Comparison of ENCODE assay signal across 15 cellular contexts in the genomic region with DNA sequence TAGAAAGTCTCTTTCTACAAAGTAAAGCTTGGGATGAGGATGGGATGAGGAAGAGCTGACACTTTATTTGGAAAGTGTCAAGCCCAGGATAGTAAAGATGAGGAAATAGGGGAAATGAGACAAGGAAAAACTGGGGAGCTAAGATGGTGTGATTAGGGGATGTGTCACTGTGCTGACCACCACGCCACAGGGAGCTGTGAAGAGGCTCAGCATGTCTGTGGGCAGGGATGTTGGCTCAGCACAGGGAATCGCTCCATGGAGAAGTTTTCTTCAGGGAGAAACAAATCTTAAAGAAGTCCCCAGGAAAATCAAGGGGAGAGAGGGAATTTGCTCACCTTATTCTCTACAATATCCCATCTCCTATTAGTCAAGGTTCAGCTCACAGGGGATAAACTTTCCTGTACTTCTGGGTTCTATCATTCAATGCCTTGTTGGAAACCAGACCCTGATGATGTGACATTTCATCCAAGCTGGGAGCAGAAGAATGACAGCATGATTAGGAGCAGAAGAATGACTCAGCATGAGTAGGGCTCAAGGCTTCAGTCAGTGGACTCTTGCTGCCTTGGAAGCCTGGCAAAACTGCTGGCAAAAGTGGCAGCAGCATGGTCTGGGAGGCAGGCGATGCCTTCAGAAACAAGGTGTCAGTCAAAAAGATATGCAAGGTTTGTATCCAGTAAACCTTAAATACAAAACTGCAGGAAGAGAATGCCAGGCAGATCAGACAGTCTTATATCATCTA. TPM values are rescaled to one million over a fixed set of nuclear protein-coding genes. Genes with fewer than 3 reads are reported as not detected.
DNase-seq lines count a peak whose midpoint lies in the region; ATAC-seq, FAIRE-seq and TF ChIP-seq lines count a peak whose summit lies in the region.
"Had no signal": no experiment of that assay in that cellular context is flagged by ENCODE, and none has a peak within 500 bp of the region (broad histone marks: within the 10 kb centered on the region; RNA-seq: fewer than 3 reads in every experiment).

No MANE protein-coding gene starts in this region.

- TF ChIP-seq EP300 in A549 (IDR thresholded peaks at IDR 0.05), result no peak

- CTCF ChIA-PET in A549 (lab: Yijun Ruan, JAX), result interaction anchor here (0.8 to 2.4 kb wide), 4 partner anchors 17 to 217 kb away, joined by 3 to 10 read pairs (median 6); a partner anchor contains a TSS

- H3K4me2 ChIP-seq in A549, result peak overlapping the region; percentile 9; the same call in 2 of the 3 replicates

- no peak overlapping the region for H3K4me3 Mint-ChIP-seq in activated naive CD8-positive, alpha-beta T cell treated with anti-CD3 and anti-CD28 coated beads for 36 hours
- H3K4me3 Mint-ChIP-seq: memory B cell; T-helper 1 cell treated with Interleukin-12 subunit alpha and Interleukin-12 subunit beta and Interleukin-4 antibody, amounts not matched to agents 30 μg/mL and 1 μg/mL, for 36 hours had no signal

- H3K4me1 Mint-ChIP-seq in activated naive CD8-positive, alpha-beta T cell treated with anti-CD3 and anti-CD28 coated beads for 36 hours, result no peaks in the 10 kb centered on the region
- H3K4me1 Mint-ChIP-seq: memory B cell had no signal

- H3K9ac ChIP-seq in HUES48 (ENCODE audit: low read depth, low read length), result no peak overlapping the region

- H3K27me3 ChIP-seq in HUES48 (ENCODE audit: control insufficient read depth, insufficient read depth, low read length), result no peaks in the 10 kb centered on the region
- H3K27me3 ChIP-seq in bronchial epithelial cell (ENCODE audit: control insufficient read depth, insufficient read depth, low read length), result no peaks in the 10 kb centered on the region
- no peaks in the 10 kb centered on the region for H3K27me3 ChIP-seq in pancreas
- peaks cover 13% of the 10 kb centered on the region for H3K27me3 ChIP-seq in BE2C
- H3K27me3 ChIP-seq: breast epithelium, Peyer's patch, transverse colon had no signal

- TF ChIP-seq CTCF in A549 (IDR thresholded peaks at IDR 0.05), result no peak
- TF ChIP-seq CTCF in bronchial epithelial cell (IDR thresholded peaks at IDR 0.05; ENCODE audit: insufficient read depth, low read length, severe bottlenecking), result no peak
- no peak for TF ChIP-seq CTCF in pancreas (IDR thresholded peaks at IDR 0.05)
- no peak for TF ChIP-seq CTCF in BE2C (IDR thresholded peaks at IDR 0.05; ENCODE audit: low read depth, low read length)

- H3K36me3 ChIP-seq in HUES48 (ENCODE audit: control insufficient read depth, insufficient read depth, low read length) (no peaks in the 10 kb centered on the region), bronchial epithelial cell (ENCODE audit: control insufficient read depth, insufficient read depth, low read length) (no peaks in the 10 kb centered on the region), pancreas (no peaks in the 10 kb centered on the region), BE2C (no peaks in the 10 kb centered on the region)
- H3K36me3 ChIP-seq: breast epithelium, Peyer's patch, transverse colon had no signal

- H3K9me3 Mint-ChIP-seq in activated naive CD8-positive, alpha-beta T cell treated with anti-CD3 and anti-CD28 coated beads for 36 hours, result peaks cover 13% of the 10 kb centered on the region

- no peaks in the 10 kb centered on the region for H3K9me3 ChIP-seq in A549
- peaks cover 4% of the 10 kb centered on the region; the same call in 1 of the 2 replicates for H3K9me3 ChIP-seq in HUES48 (ENCODE audit: control insufficient read depth, insufficient read depth, low read length)
- H3K9me3 ChIP-seq in pancreas, result no peaks in the 10 kb centered on the region
- no peaks in the 10 kb centered on the region for H3K9me3 ChIP-seq in BE2C
- H3K9me3 ChIP-seq: breast epithelium, Peyer's patch, transverse colon had no signal

- H3K27me3 Mint-ChIP-seq in activated naive CD8-positive, alpha-beta T cell treated with anti-CD3 and anti-CD28 coated beads for 36 hours, result peaks cover 8% of the 10 kb centered on the region

- peak in 1 of 2 experiments; percentile 46; a peak in 3 of 6 replicates for ATAC-seq in A549
- ATAC-seq in left ventricle myocardium superior, result peak; percentile 52
- ATAC-seq in pancreas, result no peak

- POLR2A ChIA-PET in A549 (lab: Yijun Ruan, JAX), result no interaction called here

- WGBS in A549 (ENCODE audit: missing lambda C conversion rate), result 82% methylated on average over 3 of the region's 3 CpGs
- WGBS in pancreas, 2 donors, result 92 to 94% methylated on average over 3 of the region's 3 CpGs

- TF ChIP-seq POLR2A in A549 (IDR thresholded peaks at IDR 0.05; ENCODE audit: low read length), result no peak

- H3K27ac Mint-ChIP-seq in activated naive CD8-positive, alpha-beta T cell treated with anti-CD3 and anti-CD28 coated beads for 36 hours, result no peak overlapping the region
- H3K27ac Mint-ChIP-seq: memory B cell; T-helper 1 cell treated with Interleukin-12 subunit alpha and Interleukin-12 subunit beta and Interleukin-4 antibody, amounts not matched to agents 30 μg/mL and 1 μg/mL, for 36 hours had no signal

- H3K4me1 ChIP-seq in A549 (peaks cover 35% of the 10 kb centered on the region), HUES48 (ENCODE audit: control insufficient read depth, insufficient read depth, low read length) (peaks cover 9% of the 10 kb centered on the region; the same call in 1 of the 2 replicates), pancreas (peaks cover 5 to 19% (median 5%) of the 10 kb centered on the region in 3 donors), BE2C (no peaks in the 10 kb centered on the region)
- H3K4me1 ChIP-seq: breast epithelium, Peyer's patch had no signal

- peak in 1 of 2 experiments; percentile 54 for DNase-seq in A549 (ENCODE audit: low read depth in 1 of 2, low spot score in 1 of 2)
- peak; percentile 38 for DNase-seq in bronchial epithelial cell (ENCODE audit: low read depth)
- DNase-seq in left ventricle myocardium superior, result peak; percentile 37
- no peak for DNase-seq in pancreas
- no peak for DNase-seq in pons (ENCODE audit: low spot score)
- no peak for DNase-seq in BE2C
- DNase-seq in activated naive CD8-positive, alpha-beta T cell treated with anti-CD3 and anti-CD28 coated beads for 36 hours, result no peak
- DNase-seq: NCI-H446, occipital lobe, Peyer's patch, transverse colon had no signal

- intact Hi-C loops in left ventricle myocardium superior (cut with micrococcal nuclease) (no loop called here), pancreas (cut with DNase I) (no loop called here)

- FAIRE-seq in A549 (lab: Jason Lieb, UNC) (peak; percentile 13), bronchial epithelial cell (lab: Jason Lieb, UNC) (no peak), pancreas (lab: Jason Lieb, UNC) (no peak)

- H3K27ac ChIP-seq in A549, result peak overlapping the region; percentile 51 to 70
- peak overlapping the region; percentile 59 for H3K27ac ChIP-seq in HUES48 (ENCODE audit: low read depth, low read length)
- no peak overlapping the region for H3K27ac ChIP-seq in pancreas
- H3K27ac ChIP-seq: breast epithelium, Peyer's patch, transverse colon had no signal

- H3K4me3 ChIP-seq in A549 (no peak overlapping the region), HUES48 (ENCODE audit: low read depth, low read length) (no peak overlapping the region), bronchial epithelial cell (ENCODE audit: low read depth, low read length) (no peak overlapping the region), pancreas (no peak overlapping the region), BE2C (ENCODE audit: low read depth, low read length) (no peak overlapping the region)
- H3K4me3 ChIP-seq: breast epithelium, Peyer's patch, transverse colon had no signal

- TF ChIP-seq RAD21 in A549 (conservative IDR thresholded peaks at IDR 0.05 in 1 of 2, IDR thresholded peaks at IDR 0.05 in 1 of 2), result no peak

- no peaks in the 10 kb centered on the region for H3K36me3 Mint-ChIP-seq in activated naive CD8-positive, alpha-beta T cell treated with anti-CD3 and anti-CD28 coated beads for 36 hours
- H3K36me3 Mint-ChIP-seq: memory B cell had no signal

TF ChIP-seq in A549, 52 proteins besides CTCF, POLR2A, EP300 and RAD21 (continues in another document):
- no peak for TF ChIP-seq ZC3H11A (IDR thresholded peaks at IDR 0.05)
- TF ChIP-seq RNF2 (IDR thresholded peaks at IDR 0.05; ENCODE audit: borderline replicate concordance, low read depth), result no peak
- no peak for TF ChIP-seq TFCP2L1 (CRISPR knock-in tag; IDR thresholded peaks at IDR 0.05)
- no peak for TF ChIP-seq EHF (CRISPR knock-in tag; IDR thresholded peaks at IDR 0.05)
- TF ChIP-seq, protein P1, sequence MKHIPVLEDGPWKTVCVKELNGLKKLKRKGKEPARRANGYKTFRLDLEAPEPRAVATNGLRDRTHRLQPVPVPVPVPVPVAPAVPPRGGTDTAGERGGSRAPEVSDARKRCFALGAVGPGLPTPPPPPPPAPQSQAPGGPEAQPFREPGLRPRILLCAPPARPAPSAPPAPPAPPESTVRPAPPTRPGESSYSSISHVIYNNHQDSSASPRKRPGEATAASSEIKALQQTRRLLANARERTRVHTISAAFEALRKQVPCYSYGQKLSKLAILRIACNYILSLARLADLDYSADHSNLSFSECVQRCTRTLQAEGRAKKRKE (CRISPR knock-in tag; IDR thresholded peaks at IDR 0.05; ENCODE audit: low read depth), result no peak
- TF ChIP-seq HEYL (CRISPR knock-in tag; IDR thresholded peaks at IDR 0.05), result no peak
- 0 out of 2 replicates have a peak, but pooled peaks have one; percentile 15 for TF ChIP-seq EHMT2 (IDR thresholded peaks at IDR 0.05; ENCODE audit: low read depth)

RNA-seq across cellular contexts. Expression of a gene that starts 4.9 kb away (rescaled TPM):
- polyA plus RNA-seq in A549 (2011; rRNA removed), result not detected in 2 replicates
- polyA plus RNA-seq in A549 (2012; cell fraction: cytosol; rRNA removed), result not detected in 2 replicates
- polyA plus RNA-seq in A549 (2012; cell fraction: nucleus; rRNA removed), result 0.07 TPM in 1 of 2 replicates, not detected in the other
- not detected in 3 replicates for polyA plus RNA-seq in A549 (2017; fragmentation: RNase III; extraction: RNeasy Plus Mini Kit Qiagen cat#74134 plus additional on column Dnase treatment)
- not detected in 2 replicates for polyA minus RNA-seq in A549 (2011; rRNA and poly(A)+ RNA removed)
- not detected in 2 replicates for total RNA-seq in bronchial epithelial cell
- 492 TPM for total RNA-seq in left ventricle myocardium superior
- not detected for total RNA-seq in pancreas
- polyA plus RNA-seq in pancreas, result under 1 TPM; 0.35 to 0.76 TPM
- not detected for polyA plus RNA-seq in BE2C (2012; ENCODE audit: insufficient read depth, insufficient read length, low read depth)
- total RNA-seq in activated naive CD8-positive, alpha-beta T cell treated with anti-CD3 and anti-CD28 coated beads for 36 hours, result not detected
- total RNA-seq: breast epithelium, Peyer's patch had no signal

RNA-seq across cellular contexts. Expression of a gene that starts 57.2 kb away (rescaled TPM):
- polyA plus RNA-seq in A549 (2011; rRNA removed) (6.4 and 8.1 TPM in 2 replicates), A549 (2017; fragmentation: RNase III; extraction: RNeasy Plus Mini Kit Qiagen cat#74134 plus additional on column Dnase treatment) (6.5 to 7.5 TPM (median 7.1 TPM) in 3 replicates), pancreas (1 to 10 TPM; 2.9 to 4.7 TPM)
- 6.1 and 7.5 TPM in 2 replicates for polyA plus RNA-seq in A549 (2012; cell fraction: cytosol; rRNA removed)
- polyA plus RNA-seq in A549 (2012; cell fraction: nucleus; rRNA removed), result 3.6 and 6.4 TPM in 2 replicates
- 7.5 and 8.2 TPM in 2 replicates for polyA minus RNA-seq in A549 (2011; rRNA and poly(A)+ RNA removed)
- total RNA-seq in bronchial epithelial cell (25.8 and 42.1 TPM in 2 replicates), left ventricle myocardium superior (20.9 TPM), pancreas (10 to 100 TPM; 10.2 to 20.0 (median 14.3) TPM)
- 21.6 TPM for polyA plus RNA-seq in BE2C (2012; ENCODE audit: insufficient read depth, insufficient read length, low read depth)
- 1 to 10 TPM; 7.4 to 7.6 TPM for total RNA-seq in activated naive CD8-positive, alpha-beta T cell treated with anti-CD3 and anti-CD28 coated beads for 36 hours

Comparison
In these comparisons a context has a peak if more than half of its experiments do, and no peak if none do; other contexts are left out.
1. DNase-seq: peak in bronchial epithelial cell (single experiment) and left ventricle myocardium superior (single experiment); none in pancreas (0 of 6), pons (single experiment), BE2C (single experiment) and activated naive CD8-positive, alpha-beta T cell treated with anti-CD3 and anti-CD28 coated beads for 36 hours (single experiment).
2. H3K27ac ChIP-seq: peak in A549 (2 of 2) and HUES48 (single experiment); none in pancreas (0 of 4).
3. RNA of a gene that starts 4.9 kb away (total RNA-seq): 492 TPM in left ventricle myocardium superior (single experiment); not detected in bronchial epithelial cell, not detected in pancreas and not detected in activated naive CD8-positive, alpha-beta T cell treated with anti-CD3 and anti-CD28 coated beads for 36 hours; every median in the first group is over 100 times any median in the second.